Comparison of ENCODE assay signal across 1 cellular context in genomic region chr17:59634632-59635561, GRCh38.
TF ChIP-seq lines count a peak whose summit lies in the region.

No MANE protein-coding gene starts in this region.

TF ChIP-seq in H1, 55 proteins besides CTCF, POLR2A, EP300 and RAD21:
- TF ChIP-seq CHD7 (IDR thresholded peaks at IDR 0.05; ENCODE audit: insufficient replicate concordance, low read length): peak; percentile 39
- TF ChIP-seq, protein P1, sequence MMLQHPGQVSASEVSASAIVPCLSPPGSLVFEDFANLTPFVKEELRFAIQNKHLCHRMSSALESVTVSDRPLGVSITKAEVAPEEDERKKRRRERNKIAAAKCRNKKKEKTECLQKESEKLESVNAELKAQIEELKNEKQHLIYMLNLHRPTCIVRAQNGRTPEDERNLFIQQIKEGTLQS (IDR thresholded peaks at IDR 0.05; ENCODE audit: insufficient read depth, low read depth, low read length): no peak
- peak; percentile 57; the same call in 1 of the 2 replicates for TF ChIP-seq TEAD4 (IDR thresholded peaks at IDR 0.05; ENCODE audit: low read depth, low read length)
- TF ChIP-seq TAF1 (IDR thresholded peaks at IDR 0.05; ENCODE audit: low read depth, low read length): no peak
